In genomic region chr13:99968521-99969367, GRCh38 we compare ENCODE assay signal across 9 cellular contexts. TPM values are rescaled to one million over a fixed set of nuclear protein-coding genes. Genes with fewer than 3 reads are reported as not detected.
A peak's percentile ranks its signal among the peaks of the same experiment; 100 is the strongest.
DNase-seq lines count a peak whose midpoint lies in the region; ATAC-seq, FAIRE-seq and TF ChIP-seq lines count a peak whose summit lies in the region.
"Had no signal": no experiment of that assay in that cellular context is flagged by ENCODE, and none has a peak within 500 bp of the region (broad histone marks: within the 10 kb centered on the region; RNA-seq: fewer than 3 reads in every experiment).

No MANE protein-coding gene starts in this region.

- no peak overlapping the region for H3K27ac ChIP-seq in CD4-positive, alpha-beta T cell (ENCODE audit: low read depth, low read length)
- H3K27ac ChIP-seq in coronary artery = no peak overlapping the region

- peaks cover 80% of the 10 kb centered on the region for H3K27me3 ChIP-seq in CD4-positive, alpha-beta T cell (ENCODE audit: control insufficient read depth, insufficient read depth, low read length)
- H3K27me3 ChIP-seq in MG63 = no peaks in the 10 kb centered on the region

- peak overlapping the region; percentile 93 for H3K4me3 Mint-ChIP-seq in CD4-positive, alpha-beta T cell
- H3K4me3 Mint-ChIP-seq in nephron progenitor cell = peak overlapping the region; percentile 95

- no peak for FAIRE-seq in HTR-8/SVneo (lab: Jason Lieb, UNC)

- peak overlapping the region; percentile 73 for H3K4me3 ChIP-seq in MG63
- H3K4me3 ChIP-seq in coronary artery = peak overlapping the region; percentile 66

- peaks cover 9% of the 10 kb centered on the region for H3K36me3 Mint-ChIP-seq in CD4-positive, alpha-beta T cell (ENCODE audit: low read depth)
- H3K36me3 Mint-ChIP-seq in nephron progenitor cell (ENCODE audit: low read depth) = no peaks in the 10 kb centered on the region

- intact Hi-C loops in CD4-positive, alpha-beta T cell (cut with DNase I, micrococcal nuclease) = no loop called here

- peaks cover 18% of the 10 kb centered on the region for H3K9me3 ChIP-seq in CD4-positive, alpha-beta T cell (ENCODE audit: control insufficient read depth, low read length)
- no peaks in the 10 kb centered on the region for H3K9me3 ChIP-seq in MG63

- POLR2A ChIA-PET in CD4-positive, alpha-beta T cell (lab: Charles Lee) = interaction anchor here (1.0 kb wide), 1 partner anchor 10 kb away, joined by 4 read pairs; no protein-coding TSS in a partner anchor

- H3K9me3 Mint-ChIP-seq in CD4-positive, alpha-beta T cell = peaks cover 7% of the 10 kb centered on the region
- H3K9me3 Mint-ChIP-seq in nephron progenitor cell = no peaks in the 10 kb centered on the region

- peak overlapping the region; percentile 84 for H3K27ac Mint-ChIP-seq in CD4-positive, alpha-beta T cell
- H3K27ac Mint-ChIP-seq in nephron progenitor cell = peak overlapping the region; percentile 83

- no peak for ATAC-seq in CD4-positive, alpha-beta T cell (ENCODE audit: poor library complexity)

- no peak for TF ChIP-seq CTCF in CD4-positive, alpha-beta T cell (IDR thresholded peaks at IDR 0.05)
- TF ChIP-seq CTCF in coronary artery (IDR thresholded peaks at IDR 0.05) = no peak
- TF ChIP-seq CTCF in nephron progenitor cell (IDR thresholded peaks at IDR 0.05) = no peak

- CTCF ChIA-PET in CD4-positive, alpha-beta T cell (lab: Charles Lee) = no interaction called here

- H3K36me3 ChIP-seq in MG63 = peaks cover 29% of the 10 kb centered on the region

- peaks cover 26% of the 10 kb centered on the region for H3K4me1 Mint-ChIP-seq in CD4-positive, alpha-beta T cell (ENCODE audit: low read depth)
- H3K4me1 Mint-ChIP-seq in nephron progenitor cell = peaks cover 42% of the 10 kb centered on the region

- H3K27me3 Mint-ChIP-seq in CD4-positive, alpha-beta T cell = peaks cover 77% of the 10 kb centered on the region
- H3K27me3 Mint-ChIP-seq in nephron progenitor cell (ENCODE audit: low read depth, poor library complexity) = peaks cover 72% of the 10 kb centered on the region

- DNase-seq in CD4-positive, alpha-beta T cell = no peak
- DNase-seq in MG63 (peak; percentile 53), coronary artery (ENCODE audit: low spot score) (no peak), nephron progenitor cell (peak; percentile 67), HTR-8/SVneo (ENCODE audit: insufficient read length, low spot score) (no peak), NCI-H1930 (lab: John Stamatoyannopoulos, UW) (no peak)
- DNase-seq in NK-92 treated with Interleukin-12 subunit alpha and Interleukin-12 subunit beta, amount 100 ng/mL, for 24 hours (lab: John Stamatoyannopoulos, UW) = no peak
- DNase-seq in stimulated activated CD4-positive, alpha-beta T cell treated with anti-CD3 and anti-CD28 coated beads, Interleukin-2, amount 100 ng/mL, for 48 hours = no peak

RNA-seq across cellular contexts. Expression of gene ZIC5, which starts 2.8 kb away (rescaled TPM):
- not detected for total RNA-seq in CD4-positive, alpha-beta T cell
- 1.8 and 2.9 TPM in 2 replicates for total RNA-seq in MG63 (2014; rRNA removed; shearing (Covaris generic); ENCODE audit: low replicate concordance)
- total RNA-seq: RPMI7951 had no signal

RNA-seq across cellular contexts. Expression of gene ZIC2, which starts 12.8 kb away (rescaled TPM):
- not detected for total RNA-seq in CD4-positive, alpha-beta T cell
- total RNA-seq in MG63 (2014; rRNA removed; shearing (Covaris generic); ENCODE audit: low replicate concordance) = 3.7 and 5.2 TPM in 2 replicates

Comparison
In these comparisons a context has a peak if more than half of its experiments do, and no peak if none do; other contexts are left out.
1. DNase-seq: peak in MG63 (single experiment) and nephron progenitor cell (single experiment); none in CD4-positive, alpha-beta T cell (0 of 10), coronary artery (single experiment), HTR-8/SVneo (single experiment), NCI-H1930 (0 of 2), NK-92 treated with Interleukin-12 subunit alpha and Interleukin-12 subunit beta, amount 100 ng/mL, for 24 hours (single experiment) and stimulated activated CD4-positive, alpha-beta T cell treated with anti-CD3 and anti-CD28 coated beads, Interleukin-2, amount 100 ng/mL, for 48 hours (0 of 2).